9 cellular contexts compared by ENCODE assay signal in genomic region chr2:128513416-128514283, GRCh38.
DNase-seq lines count a peak whose midpoint lies in the region; ATAC-seq, FAIRE-seq and TF ChIP-seq lines count a peak whose summit lies in the region.
"Had no signal": no experiment of that assay in that cellular context is flagged by ENCODE, and none has a peak within 500 bp of the region (broad histone marks: within the 10 kb centered on the region; RNA-seq: fewer than 3 reads in every experiment).

No MANE protein-coding gene starts in this region.

- POLR2A ChIA-PET in GM12878 (lab: Charles Lee), result no interaction called here

- H3K79me2 ChIP-seq in GM12878 (ENCODE audit: control insufficient read depth, insufficient read depth, low read length), result no peaks in the 10 kb centered on the region

- TF ChIP-seq POLR2A in GM12878 (IDR thresholded peaks at IDR 0.05; ENCODE audit: low read depth, low read length), result no peak

- peak overlapping the region; percentile 20 for H3K27ac Mint-ChIP-seq in stimulated activated memory B cell treated with anti-CD40 and anti-IgM and Interleukin-4, amounts not matched to agents 10 μg/mL and 1 μg/mL and 100 μg/mL, for 72 hours

- RAD21 ChIA-PET in GM12878 (lab: Charles Lee; ENCODE audit: unreplicated experiment), result no interaction called here

- 41% methylated on average over 12 of the region's 12 CpGs for WGBS in GM12878 (ENCODE audit: insufficient coverage, insufficient replicate concordance, low lambda C conversion rate, missing lambda C conversion rate)
- WGBS in psoas muscle, 3 donors, result 88 to 93% (median 91%) methylated on average over 12 of the region's 12 CpGs

- H3K9ac ChIP-seq in GM12878 (ENCODE audit: control insufficient read depth, insufficient read depth, low read length), result no peak overlapping the region

- TF ChIP-seq CTCF in GM12878 (IDR thresholded peaks at IDR 0.05 in 2 of 3, conservative IDR thresholded peaks at IDR 0.05 in 1 of 3; ENCODE audit: control insufficient read depth in 2 of 3, extremely low read depth in 1 of 3, insufficient read depth in 1 of 3, low read depth in 3 of 3, low read length in 3 of 3) (no peak), psoas muscle (IDR thresholded peaks at IDR 0.05) (no peak)

- intact Hi-C loops in GM12878 (cut with micrococcal nuclease; ENCODE audit: unreplicated experiment) (no loop called here), psoas muscle (cut with DNase I) (no loop called here)

- in situ Hi-C loops in GM12878 (cut with MboI), result no loop called here

- no peak overlapping the region for H3K27ac ChIP-seq in GM12878 (ENCODE audit: control insufficient read depth, insufficient read depth)
- H3K27ac ChIP-seq in psoas muscle, result no peak overlapping the region
- H3K27ac ChIP-seq: dorsolateral prefrontal cortex had no signal

- BruUV-seq in GM12878 (replicated peaks; lab: Mats Ljungman, UMichigan), result no TSS peak

- no peak for FAIRE-seq in GM12878 (lab: Jason Lieb, UNC)

- H3K9me3 ChIP-seq in GM12878 (replicated peaks; ENCODE audit: control insufficient read depth, insufficient read depth, low read length) (no peaks in the 10 kb centered on the region), psoas muscle (no peaks in the 10 kb centered on the region)

- peak; percentile 44 for ATAC-seq in GM19468 (IDR thresholded peaks at IDR 0.05; ENCODE audit: extremely low read depth, unreplicated experiment)
- ATAC-seq in HG03159 (IDR thresholded peaks at IDR 0.05; ENCODE audit: unreplicated experiment), result peak; percentile 90
- peak; percentile 83 for ATAC-seq in GM12878
- ATAC-seq in stimulated activated memory B cell treated with anti-CD40 and anti-IgM and Interleukin-4, amounts not matched to agents 10 μg/mL and 1 μg/mL and 100 μg/mL, for 72 hours, result peak; percentile 94
- no peak for ATAC-seq in psoas muscle

- 0 out of 4 replicates have a peak, but pooled peaks cover 0 to 3% of the 10 kb centered on the region in 2 experiments for H3K27me3 ChIP-seq in GM12878 (replicated peaks in 1 of 2; ENCODE audit: control insufficient read depth in 2 of 2, insufficient read depth in 2 of 2, low read length in 1 of 2)
- no peaks in the 10 kb centered on the region for H3K27me3 ChIP-seq in psoas muscle (ENCODE audit: insufficient read depth in 3 of 3, low read length in 2 of 3)
- H3K27me3 ChIP-seq: dorsolateral prefrontal cortex had no signal

- H4K20me1 ChIP-seq in GM12878 (ENCODE audit: control insufficient read depth, insufficient read depth), result no peaks in the 10 kb centered on the region

- no peaks in the 10 kb centered on the region for H3K36me3 Mint-ChIP-seq in stimulated activated memory B cell treated with anti-CD40 and anti-IgM and Interleukin-4, amounts not matched to agents 10 μg/mL and 1 μg/mL and 100 μg/mL, for 72 hours

- H3K4me3 Mint-ChIP-seq in stimulated activated memory B cell treated with anti-CD40 and anti-IgM and Interleukin-4, amounts not matched to agents 10 μg/mL and 1 μg/mL and 100 μg/mL, for 72 hours, result peak overlapping the region; percentile 30

- no peak for TF ChIP-seq EP300 in GM12878 (IDR thresholded peaks at IDR 0.05; ENCODE audit: borderline replicate concordance in 1 of 2, control insufficient read depth in 1 of 2, low read depth in 2 of 2, low read length in 2 of 2)

- SMC1A ChIA-PET in GM12878 (lab: Charles Lee; ENCODE audit: uncharacterized antibody, unreplicated experiment), result no interaction called here

- H3K4me2 ChIP-seq in GM12878 (ENCODE audit: control insufficient read depth, insufficient read depth), result no peak overlapping the region

- no peaks in the 10 kb centered on the region for H3K27me3 Mint-ChIP-seq in stimulated activated memory B cell treated with anti-CD40 and anti-IgM and Interleukin-4, amounts not matched to agents 10 μg/mL and 1 μg/mL and 100 μg/mL, for 72 hours

- H2AFZ ChIP-seq in GM12878 (ENCODE audit: control insufficient read depth, low read depth, low read length), result no peak overlapping the region

- CTCF ChIA-PET in GM12878 (lab: Yijun Ruan, JAX), result no interaction called here

- H3K36me3 ChIP-seq in GM12878 (ENCODE audit: control insufficient read depth in 2 of 2, insufficient read depth in 2 of 2, low read length in 1 of 2) (no peaks in the 10 kb centered on the region), psoas muscle (ENCODE audit: insufficient read depth in 1 of 2, low read depth in 1 of 2) (no peaks in the 10 kb centered on the region)

- peaks cover 21% of the 10 kb centered on the region for H3K4me1 Mint-ChIP-seq in stimulated activated memory B cell treated with anti-CD40 and anti-IgM and Interleukin-4, amounts not matched to agents 10 μg/mL and 1 μg/mL and 100 μg/mL, for 72 hours

- no peaks in the 10 kb centered on the region for H3K9me3 Mint-ChIP-seq in stimulated activated memory B cell treated with anti-CD40 and anti-IgM and Interleukin-4, amounts not matched to agents 10 μg/mL and 1 μg/mL and 100 μg/mL, for 72 hours

- DNase-seq in GM12878 (ENCODE audit: low read depth, low spot score), result peak; percentile 4
- DNase-seq in NCI-H1694 treated with DMSO at 0.1 percent for 48 hours (lab: John Stamatoyannopoulos, UW), result no peak
- no peak for DNase-seq in AML-193 (lab: John Stamatoyannopoulos, UW)
- DNase-seq in psoas muscle, result no peak
- DNase-seq: activated T-cell treated with anti-CD3 and anti-CD28 coated beads for 4 hours had no signal

- TF ChIP-seq RAD21 in GM12878 (IDR thresholded peaks at IDR 0.05; ENCODE audit: insufficient read depth, low read depth, low read length), result no peak

- H3K4me3 ChIP-seq in GM12878 (no peak overlapping the region), psoas muscle (no peak overlapping the region)
- H3K4me3 ChIP-seq: dorsolateral prefrontal cortex had no signal

- H3K4me1 ChIP-seq in GM12878 (ENCODE audit: control insufficient read depth, insufficient read depth, low read length) (no peaks in the 10 kb centered on the region), psoas muscle (no peaks in the 10 kb centered on the region)

TF ChIP-seq in GM12878, 131 proteins besides CTCF, POLR2A, EP300 and RAD21:
- TF ChIP-seq ZNF687 (IDR thresholded peaks at IDR 0.05) (no peak), IKZF1 (conservative IDR thresholded peaks at IDR 0.05) (peak; percentile 41; the same call in 1 of the 2 replicates), BCL11A (IDR thresholded peaks at IDR 0.05; ENCODE audit: low read depth, low read length) (0 out of 2 replicates have a peak, but pooled peaks have one; percentile 17), SPI1 (IDR thresholded peaks at IDR 0.05; ENCODE audit: borderline replicate concordance, insufficient read depth, low read depth, low read length) (peak; percentile 89), ETV6 (conservative IDR thresholded peaks at IDR 0.05 in 1 of 2, IDR thresholded peaks at IDR 0.05 in 1 of 2; ENCODE audit: borderline replicate concordance in 1 of 2, low read depth in 1 of 2) (0 out of 4 replicates have a peak, but pooled peaks of 1 of the 2 experiments have one; percentile 23), YBX1 (IDR thresholded peaks at IDR 0.05) (no peak), USF1 (IDR thresholded peaks at IDR 0.05; ENCODE audit: borderline replicate concordance, extremely low read length, insufficient read depth, low read depth, low read length) (no peak), CREM (IDR thresholded peaks at IDR 0.05; ENCODE audit: low read depth) (no peak), ZNF24 (IDR thresholded peaks at IDR 0.05) (peak; percentile 62; the same call in 1 of the 2 replicates), STAT1 (conservative IDR thresholded peaks at IDR 0.05) (no peak)

Comparison
In these comparisons a context has a peak if more than half of its experiments do, and no peak if none do; other contexts are left out.
1. ATAC-seq: peak in GM19468 (single experiment), HG03159 (single experiment), GM12878 (single experiment) and stimulated activated memory B cell treated with anti-CD40 and anti-IgM and Interleukin-4, amounts not matched to agents 10 μg/mL and 1 μg/mL and 100 μg/mL, for 72 hours (single experiment); none in psoas muscle (0 of 4).